10 cellular contexts compared by ENCODE assay signal in the genomic region with DNA sequence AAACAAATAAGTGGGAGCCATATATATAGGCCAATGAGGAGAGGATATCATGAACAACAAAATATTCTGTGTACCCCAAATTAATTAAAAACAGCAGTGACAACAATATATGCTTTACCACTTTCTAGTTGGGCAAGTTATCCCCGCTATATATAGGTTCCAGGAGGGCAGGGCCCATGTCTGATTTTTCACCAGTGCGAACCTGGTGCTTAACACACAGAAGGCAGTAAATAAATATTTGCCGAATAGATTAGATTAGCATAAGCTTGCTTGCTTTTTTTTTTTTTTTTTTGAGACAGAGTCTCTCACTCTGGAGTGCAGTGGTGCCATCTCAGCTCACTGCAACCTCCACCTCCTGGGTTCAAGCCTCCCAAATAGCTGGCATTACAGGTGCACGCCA. TPM values are rescaled to one million over a fixed set of nuclear protein-coding genes. Genes with fewer than 3 reads are reported as not detected.
"Had no signal": no experiment of that assay in that cellular context is flagged by ENCODE, and none has a peak within 500 bp of the region (broad histone marks: within the 10 kb centered on the region; RNA-seq: fewer than 3 reads in every experiment).

No MANE protein-coding gene starts in this region.

- DNase-seq: H9, HCEC 1CT, IMR-90, KG1 had no signal

- H3K4me3 ChIP-seq: GM23338, K562 had no signal

- FAIRE-seq: H1, H54, K562 had no signal

- ATAC-seq: GM23338, K562 had no signal

- H3K27ac ChIP-seq: HL-60 had no signal

RNA-seq across cellular contexts. Expression of a gene that starts 3.4 kb away (rescaled TPM):
- total RNA-seq: GM23338, H1, HT1080, IMR-90 had no signal
- polyA plus RNA-seq: IMR-90 had no signal

RNA-seq across cellular contexts. Expression of a gene that starts 30.1 kb away (rescaled TPM):
- total RNA-seq: HT1080, K562 had no signal
